In genomic region chr19:38224014-38224862, GRCh38 we compare ENCODE assay signal across 1 cellular context.
TF ChIP-seq lines count a peak whose summit lies in the region.

DPF1 (minus strand) TSS chr19:38224222; CDS start chr19:38224142, 80 bp downstream.

TF ChIP-seq in K562, 482 proteins besides CTCF, POLR2A, EP300 and RAD21 (continued from another document and continues in another):
- TF ChIP-seq OTX1 (CRISPR knock-in tag; IDR thresholded peaks at IDR 0.05) (no peak), BRCA1 (IDR thresholded peaks at IDR 0.05) (no peak), BRCA1 (CRISPR knock-in tag; IDR thresholded peaks at IDR 0.05) (no peak), SMAD3 (CRISPR knock-in tag; conservative IDR thresholded peaks at IDR 0.05) (no peak), SNIP1 (IDR thresholded peaks at IDR 0.05; ENCODE audit: low read depth) (no peak), ZNF280A (IDR thresholded peaks at IDR 0.05; ENCODE audit: low read depth, partially characterized antibody) (no peak), ZBTB7A (IDR thresholded peaks at IDR 0.05; ENCODE audit: borderline replicate concordance, control insufficient read depth, low read depth, low read length) (peak; percentile 92), ZNF584 (CRISPR knock-in tag; IDR thresholded peaks at IDR 0.05; ENCODE audit: low read depth) (no peak), SOX6 (IDR thresholded peaks at IDR 0.05) (no peak), AFF1 (IDR thresholded peaks at IDR 0.05; ENCODE audit: low read depth in 1 of 2, partially characterized antibody in 2 of 2) (peak; percentile 39 to 61), RCOR1 (IDR thresholded peaks at IDR 0.05; ENCODE audit: borderline replicate concordance in 1 of 2, low read depth in 2 of 2, low read length in 2 of 2) (0 out of 4 replicates have a peak, but pooled peaks of 1 of the 2 experiments have one; percentile 7), ARID1B (IDR thresholded peaks at IDR 0.05) (0 out of 2 replicates have a peak, but pooled peaks have one; percentile 29), MAFF (IDR thresholded peaks at IDR 0.05; ENCODE audit: low read length) (no peak), ZNF318 (IDR thresholded peaks at IDR 0.05; ENCODE audit: borderline replicate concordance in 1 of 2, low read depth in 1 of 2) (no peak), ZNF444 (CRISPR knock-in tag; IDR thresholded peaks at IDR 0.05) (no peak), SNAPC5 (CRISPR knock-in tag; IDR thresholded peaks at IDR 0.05) (no peak), MAFK (IDR thresholded peaks at IDR 0.05; ENCODE audit: low read length) (no peak), RBM22 (IDR thresholded peaks at IDR 0.05; ENCODE audit: low read depth, low read length, poor library complexity, severe bottlenecking) (no peak), TCFL5 (CRISPR knock-in tag; conservative IDR thresholded peaks at IDR 0.05) (no peak), ELF2 (CRISPR knock-in tag; IDR thresholded peaks at IDR 0.05) (no peak), ATF2 (CRISPR knock-in tag; IDR thresholded peaks at IDR 0.05) (no peak), NR4A1 (CRISPR knock-in tag; IDR thresholded peaks at IDR 0.05) (no peak), NR4A1 (tag; IDR thresholded peaks at IDR 0.05) (no peak)
- TF ChIP-seq, protein P1, sequence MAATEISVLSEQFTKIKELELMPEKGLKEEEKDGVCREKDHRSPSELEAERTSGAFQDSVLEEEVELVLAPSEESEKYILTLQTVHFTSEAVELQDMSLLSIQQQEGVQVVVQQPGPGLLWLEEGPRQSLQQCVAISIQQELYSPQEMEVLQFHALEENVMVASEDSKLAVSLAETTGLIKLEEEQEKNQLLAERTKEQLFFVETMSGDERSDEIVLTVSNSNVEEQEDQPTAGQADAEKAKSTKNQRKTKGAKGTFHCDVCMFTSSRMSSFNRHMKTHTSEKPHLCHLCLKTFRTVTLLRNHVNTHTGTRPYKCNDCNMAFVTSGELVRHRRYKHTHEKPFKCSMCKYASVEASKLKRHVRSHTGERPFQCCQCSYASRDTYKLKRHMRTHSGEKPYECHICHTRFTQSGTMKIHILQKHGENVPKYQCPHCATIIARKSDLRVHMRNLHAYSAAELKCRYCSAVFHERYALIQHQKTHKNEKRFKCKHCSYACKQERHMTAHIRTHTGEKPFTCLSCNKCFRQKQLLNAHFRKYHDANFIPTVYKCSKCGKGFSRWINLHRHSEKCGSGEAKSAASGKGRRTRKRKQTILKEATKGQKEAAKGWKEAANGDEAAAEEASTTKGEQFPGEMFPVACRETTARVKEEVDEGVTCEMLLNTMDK (IDR thresholded peaks at IDR 0.05; ENCODE audit: borderline replicate concordance, insufficient read depth, low read depth, low read length, poor library complexity, severe bottlenecking) = peak; percentile 20
- TF ChIP-seq, protein P2, sequence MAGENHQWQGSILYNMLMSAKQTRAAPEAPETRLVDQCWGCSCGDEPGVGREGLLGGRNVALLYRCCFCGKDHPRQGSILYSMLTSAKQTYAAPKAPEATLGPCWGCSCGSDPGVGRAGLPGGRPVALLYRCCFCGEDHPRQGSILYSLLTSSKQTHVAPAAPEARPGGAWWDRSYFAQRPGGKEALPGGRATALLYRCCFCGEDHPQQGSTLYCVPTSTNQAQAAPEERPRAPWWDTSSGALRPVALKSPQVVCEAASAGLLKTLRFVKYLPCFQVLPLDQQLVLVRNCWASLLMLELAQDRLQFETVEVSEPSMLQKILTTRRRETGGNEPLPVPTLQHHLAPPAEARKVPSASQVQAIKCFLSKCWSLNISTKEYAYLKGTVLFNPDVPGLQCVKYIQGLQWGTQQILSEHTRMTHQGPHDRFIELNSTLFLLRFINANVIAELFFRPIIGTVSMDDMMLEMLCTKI (IDR thresholded peaks at IDR 0.05; ENCODE audit: partially characterized antibody) = no peak
- TF ChIP-seq, protein P3, sequence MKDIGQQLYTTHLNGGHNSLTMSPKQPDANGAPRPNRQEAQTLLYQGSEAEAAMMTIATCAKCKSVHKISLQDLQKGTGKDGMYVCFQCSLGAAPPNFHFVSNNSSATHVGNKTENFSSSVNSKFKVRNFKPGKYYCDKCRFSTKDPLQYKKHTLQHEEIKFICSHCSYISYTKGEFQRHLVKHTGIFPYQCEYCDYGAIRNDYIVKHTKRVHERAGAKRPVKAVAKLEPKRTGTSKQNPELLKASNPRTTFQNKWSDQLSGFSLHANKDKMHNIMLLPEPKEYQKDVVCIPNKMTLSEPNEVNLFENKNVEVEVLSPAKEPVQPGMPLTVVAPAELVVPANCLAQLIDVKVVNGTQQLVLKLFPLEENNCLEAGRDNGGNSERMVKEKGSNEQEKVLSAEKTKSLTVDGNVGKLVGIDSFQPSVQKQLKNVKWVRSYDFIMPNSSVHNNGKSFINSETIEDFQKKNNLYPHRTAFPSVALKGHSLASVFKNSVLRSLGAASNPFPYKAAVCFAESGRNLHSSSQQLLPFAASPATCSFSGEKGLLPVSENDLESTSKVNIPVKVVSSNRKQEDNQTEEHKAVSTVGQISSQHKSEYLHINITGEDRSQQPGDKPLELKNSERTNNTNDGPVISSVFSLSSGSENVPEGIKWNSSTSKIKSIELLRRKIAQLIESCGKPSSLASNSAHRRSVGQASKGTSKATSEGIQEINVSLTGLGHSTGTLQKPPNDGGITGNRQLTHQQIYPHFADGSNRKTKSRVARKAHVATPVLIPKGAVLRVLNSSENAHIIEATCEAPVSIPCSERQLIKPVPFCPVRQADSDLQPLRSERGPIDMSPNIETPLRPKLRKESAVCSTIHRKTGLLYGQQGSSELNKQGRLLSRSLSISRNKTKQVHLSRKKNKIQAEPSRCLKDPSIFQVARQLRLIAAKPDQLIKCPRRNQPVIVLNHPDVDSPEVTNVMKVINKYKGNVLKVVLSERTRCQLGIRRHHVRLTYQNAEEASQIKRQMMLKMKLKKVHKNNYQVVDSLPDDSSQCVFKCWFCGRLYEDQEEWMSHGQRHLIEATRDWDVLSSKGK (CRISPR knock-in tag; IDR thresholded peaks at IDR 0.05) = no peak
- TF ChIP-seq, protein P4, sequence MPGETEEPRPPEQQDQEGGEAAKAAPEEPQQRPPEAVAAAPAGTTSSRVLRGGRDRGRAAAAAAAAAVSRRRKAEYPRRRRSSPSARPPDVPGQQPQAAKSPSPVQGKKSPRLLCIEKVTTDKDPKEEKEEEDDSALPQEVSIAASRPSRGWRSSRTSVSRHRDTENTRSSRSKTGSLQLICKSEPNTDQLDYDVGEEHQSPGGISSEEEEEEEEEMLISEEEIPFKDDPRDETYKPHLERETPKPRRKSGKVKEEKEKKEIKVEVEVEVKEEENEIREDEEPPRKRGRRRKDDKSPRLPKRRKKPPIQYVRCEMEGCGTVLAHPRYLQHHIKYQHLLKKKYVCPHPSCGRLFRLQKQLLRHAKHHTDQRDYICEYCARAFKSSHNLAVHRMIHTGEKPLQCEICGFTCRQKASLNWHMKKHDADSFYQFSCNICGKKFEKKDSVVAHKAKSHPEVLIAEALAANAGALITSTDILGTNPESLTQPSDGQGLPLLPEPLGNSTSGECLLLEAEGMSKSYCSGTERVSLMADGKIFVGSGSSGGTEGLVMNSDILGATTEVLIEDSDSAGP (CRISPR knock-in tag; IDR thresholded peaks at IDR 0.05) = no peak
- TF ChIP-seq, protein P5, sequence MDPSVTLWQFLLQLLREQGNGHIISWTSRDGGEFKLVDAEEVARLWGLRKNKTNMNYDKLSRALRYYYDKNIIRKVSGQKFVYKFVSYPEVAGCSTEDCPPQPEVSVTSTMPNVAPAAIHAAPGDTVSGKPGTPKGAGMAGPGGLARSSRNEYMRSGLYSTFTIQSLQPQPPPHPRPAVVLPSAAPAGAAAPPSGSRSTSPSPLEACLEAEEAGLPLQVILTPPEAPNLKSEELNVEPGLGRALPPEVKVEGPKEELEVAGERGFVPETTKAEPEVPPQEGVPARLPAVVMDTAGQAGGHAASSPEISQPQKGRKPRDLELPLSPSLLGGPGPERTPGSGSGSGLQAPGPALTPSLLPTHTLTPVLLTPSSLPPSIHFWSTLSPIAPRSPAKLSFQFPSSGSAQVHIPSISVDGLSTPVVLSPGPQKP (CRISPR knock-in tag; IDR thresholded peaks at IDR 0.05) = no peak
